In the genomic region with DNA sequence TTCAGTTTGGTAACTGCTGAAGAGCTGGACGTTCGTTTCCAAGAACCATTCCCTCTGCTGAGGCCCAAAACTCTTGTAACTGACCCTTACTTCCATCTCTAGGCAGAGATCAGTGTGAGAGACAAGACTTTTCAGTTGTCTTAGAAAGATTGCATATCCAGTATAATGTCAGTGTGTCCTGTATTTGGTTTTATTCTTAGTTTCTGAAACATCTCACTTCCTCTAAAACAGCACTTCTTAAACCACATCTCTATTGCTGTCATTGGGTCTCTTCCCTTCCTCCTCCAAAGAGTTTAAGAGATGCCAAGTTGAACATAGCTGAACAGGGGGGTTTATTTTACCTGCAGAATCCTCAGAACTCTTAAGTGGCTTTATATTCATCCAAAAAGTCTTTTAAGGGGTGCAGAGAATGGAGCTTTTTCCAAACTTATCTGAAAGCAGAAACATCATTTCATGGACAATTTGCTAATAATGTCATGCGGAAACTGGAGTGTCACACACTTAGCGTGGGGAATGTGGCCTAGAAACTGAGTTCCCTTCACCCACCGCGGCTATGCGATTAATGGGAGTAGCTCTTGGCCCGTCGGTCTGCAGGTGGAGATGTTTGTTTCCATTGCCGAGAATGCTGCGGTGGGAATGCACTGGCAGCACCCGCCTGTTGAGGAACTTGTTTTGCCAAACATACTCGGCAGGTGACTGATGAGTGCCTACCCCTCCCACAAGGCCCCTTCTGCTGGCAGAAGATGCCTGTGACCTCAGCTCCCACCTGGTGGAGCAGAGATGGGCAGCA, we compare ENCODE assay signal across 10 cellular contexts.
DNase-seq lines count a peak whose midpoint lies in the region; ATAC-seq, FAIRE-seq and TF ChIP-seq lines count a peak whose summit lies in the region.
"Had no signal": no experiment of that assay in that cellular context is flagged by ENCODE, and none has a peak within 500 bp of the region (broad histone marks: within the 10 kb centered on the region; RNA-seq: fewer than 3 reads in every experiment).

No MANE protein-coding gene starts in this region.

- H3K9me3 ChIP-seq in HepG2 (ENCODE audit: low read length): no peaks in the 10 kb centered on the region
- H3K9me3 ChIP-seq: thyroid gland had no signal

- H3K36me3 Mint-ChIP-seq in type B pancreatic cell: no peaks in the 10 kb centered on the region
- no peaks in the 10 kb centered on the region for H3K36me3 Mint-ChIP-seq in effector memory CD8-positive, alpha-beta T cell (ENCODE audit: insufficient read depth)

- H2AFZ ChIP-seq in HepG2 (ENCODE audit: low read length): no peak overlapping the region

- H3K27me3 Mint-ChIP-seq in type B pancreatic cell: no peaks in the 10 kb centered on the region
- H3K27me3 Mint-ChIP-seq in effector memory CD8-positive, alpha-beta T cell: no peaks in the 10 kb centered on the region

- H3K4me1 ChIP-seq in HepG2 (ENCODE audit: insufficient read depth, low read length): peaks cover 6% of the 10 kb centered on the region; the same call in 1 of the 2 replicates

- H3K36me3 ChIP-seq in HepG2 (replicated peaks in 1 of 2; ENCODE audit: control insufficient read depth in 1 of 2, insufficient read depth in 2 of 2, low read length in 2 of 2): no peaks in the 10 kb centered on the region
- H3K36me3 ChIP-seq: thyroid gland had no signal

- no peak for FAIRE-seq in HepG2 (lab: Jason Lieb, UNC)

- no peaks in the 10 kb centered on the region for H4K20me1 ChIP-seq in HepG2 (ENCODE audit: insufficient read depth, low read length)

- H3K27ac ChIP-seq in HepG2 (ENCODE audit: extremely low read length, insufficient read depth, low read length): no peak overlapping the region
- H3K27ac ChIP-seq: thyroid gland had no signal

- peak; percentile 49 for DNase-seq in activated CD8-positive, alpha-beta memory T cell treated with anti-CD3 and anti-CD28 coated beads for 24 hours
- no peak for DNase-seq in activated CD8-positive, alpha-beta memory T cell treated with anti-CD3 and anti-CD28 coated beads, Interleukin-2, amount 50 U/mL, for 4 hours
- DNase-seq in NB4 (ENCODE audit: low read depth) (peak; percentile 42), type B pancreatic cell (ENCODE audit: extremely low spot score, unreplicated experiment) (peak; percentile 44), HepG2 (ENCODE audit: low spot score) (no peak)
- no peak for DNase-seq in activated CD4-positive, alpha-beta T cell treated with anti-CD3 and anti-CD28 coated beads, Interleukin-2, amount 50 U/mL, for 1 hour
- DNase-seq in effector memory CD8-positive, alpha-beta T cell: no peak
- DNase-seq: 8988T had no signal

- peak; percentile 69 for ATAC-seq in HG02763 (IDR thresholded peaks at IDR 0.05; ENCODE audit: unreplicated experiment)
- ATAC-seq in HepG2: no peak
- no peak for ATAC-seq in effector memory CD8-positive, alpha-beta T cell (replicated peaks)

- no peaks in the 10 kb centered on the region for H3K79me2 ChIP-seq in HepG2 (ENCODE audit: insufficient read depth, low read length)

- H3K9ac ChIP-seq in HepG2 (ENCODE audit: insufficient read depth, low read depth, low read length): no peak overlapping the region

- no peak for TF ChIP-seq RAD21 in HepG2 (CRISPR knock-in tag; IDR thresholded peaks at IDR 0.05)

- no TSS peak for BruUV-seq in HepG2 (replicated peaks; lab: Mats Ljungman, UMichigan)

- peaks cover 6% of the 10 kb centered on the region for H3K4me1 Mint-ChIP-seq in type B pancreatic cell (ENCODE audit: unreplicated experiment)
- H3K4me1 Mint-ChIP-seq in effector memory CD8-positive, alpha-beta T cell (ENCODE audit: low read depth in 2 of 2): peaks cover 0 to 20% of the 10 kb centered on the region in 2 donors

- no peak for TF ChIP-seq CTCF in NB4 (IDR thresholded peaks at IDR 0.05; ENCODE audit: low read depth, low read length)
- TF ChIP-seq CTCF in type B pancreatic cell (conservative IDR thresholded peaks at IDR 0.05): no peak
- no peak for TF ChIP-seq CTCF in HepG2 (CRISPR knock-in tag; IDR thresholded peaks at IDR 0.05)

- H3K9me3 Mint-ChIP-seq in type B pancreatic cell: no peaks in the 10 kb centered on the region
- no peaks in the 10 kb centered on the region for H3K9me3 Mint-ChIP-seq in effector memory CD8-positive, alpha-beta T cell

- no peak overlapping the region for H3K27ac Mint-ChIP-seq in type B pancreatic cell
- no peak overlapping the region for H3K27ac Mint-ChIP-seq in effector memory CD8-positive, alpha-beta T cell

- H3K4me3 ChIP-seq in NB4 (ENCODE audit: low read depth, low read length) (no peak overlapping the region), HepG2 (replicated peaks in 1 of 3; ENCODE audit: insufficient read depth in 1 of 3, low read depth in 2 of 3, low read length in 3 of 3) (no peak overlapping the region)
- H3K4me3 ChIP-seq: thyroid gland had no signal

- H3K4me3 Mint-ChIP-seq in type B pancreatic cell: no peak overlapping the region
- H3K4me3 Mint-ChIP-seq in effector memory CD8-positive, alpha-beta T cell: no peak overlapping the region

- no peak for TF ChIP-seq POLR2A in NB4 (IDR thresholded peaks at IDR 0.05; ENCODE audit: extremely low read depth, insufficient read length)
- no peak for TF ChIP-seq POLR2A in HepG2 (IDR thresholded peaks at IDR 0.05; ENCODE audit: insufficient read depth in 1 of 2, low read depth in 2 of 2, low read length in 2 of 2)

- WGBS in HepG2 (ENCODE audit: low lambda C conversion rate): 84% methylated on average over 13 of the region's 13 CpGs

- in situ Hi-C loops in HepG2 (cut with HindIII; ENCODE audit: extremely low pct_ligation_motif_present, low pct_unique_long_range_greater_than_20kb): loop anchor here (10.0 to 25.0 kb wide), 2 partner anchors 353 to 735 kb away; a partner anchor contains a TSS

- intact Hi-C loops in HepG2 (cut with micrococcal nuclease; ENCODE audit: unreplicated experiment): loop anchor here (10.0 kb wide), 1 partner anchor 733 kb away; no protein-coding TSS in a partner anchor

- H3K27me3 ChIP-seq in HepG2 (ENCODE audit: control insufficient read depth in 1 of 2, insufficient read depth in 2 of 2, low read length in 2 of 2): peaks cover 0 to 1% of the 10 kb centered on the region in 2 experiments; a peak in 1 of 5 replicates
- H3K27me3 ChIP-seq: thyroid gland had no signal

- CTCF ChIA-PET in HepG2 (lab: Yijun Ruan, JAX; ENCODE audit: low intra/inter-chr PET ratio, low total read pairs): no interaction called here

- TF ChIP-seq EP300 in HepG2 (IDR thresholded peaks at IDR 0.05; ENCODE audit: low read depth in 2 of 2, low read length in 2 of 2): no peak
- no peak for TF ChIP-seq EP300 in HepG2 (CRISPR knock-in tag; IDR thresholded peaks at IDR 0.05; ENCODE audit: borderline replicate concordance)

- no peak overlapping the region for H3K4me2 ChIP-seq in HepG2 (ENCODE audit: low read depth, low read length)

- POLR2A ChIA-PET in HepG2 (lab: Yijun Ruan, JAX): no interaction called here

TF ChIP-seq in HepG2, 621 proteins besides CTCF, POLR2A, EP300 and RAD21:
- TF ChIP-seq, protein P1, sequence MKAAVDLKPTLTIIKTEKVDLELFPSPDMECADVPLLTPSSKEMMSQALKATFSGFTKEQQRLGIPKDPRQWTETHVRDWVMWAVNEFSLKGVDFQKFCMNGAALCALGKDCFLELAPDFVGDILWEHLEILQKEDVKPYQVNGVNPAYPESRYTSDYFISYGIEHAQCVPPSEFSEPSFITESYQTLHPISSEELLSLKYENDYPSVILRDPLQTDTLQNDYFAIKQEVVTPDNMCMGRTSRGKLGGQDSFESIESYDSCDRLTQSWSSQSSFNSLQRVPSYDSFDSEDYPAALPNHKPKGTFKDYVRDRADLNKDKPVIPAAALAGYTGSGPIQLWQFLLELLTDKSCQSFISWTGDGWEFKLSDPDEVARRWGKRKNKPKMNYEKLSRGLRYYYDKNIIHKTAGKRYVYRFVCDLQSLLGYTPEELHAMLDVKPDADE (CRISPR knock-in tag; IDR thresholded peaks at IDR 0.05): no peak
- no peak for TF ChIP-seq MTA3 (CRISPR knock-in tag; IDR thresholded peaks at IDR 0.05)

Comparison
In these comparisons a context has a peak if more than half of its experiments do, and no peak if none do; other contexts are left out.
1. DNase-seq: peak in activated CD8-positive, alpha-beta memory T cell treated with anti-CD3 and anti-CD28 coated beads for 24 hours (single experiment), NB4 (single experiment) and type B pancreatic cell (single experiment); none in activated CD8-positive, alpha-beta memory T cell treated with anti-CD3 and anti-CD28 coated beads, Interleukin-2, amount 50 U/mL, for 4 hours (single experiment), activated CD4-positive, alpha-beta T cell treated with anti-CD3 and anti-CD28 coated beads, Interleukin-2, amount 50 U/mL, for 1 hour (single experiment), HepG2 (single experiment) and effector memory CD8-positive, alpha-beta T cell (0 of 3).